ENCODE assay signal across 2 cellular contexts in the genomic region with DNA sequence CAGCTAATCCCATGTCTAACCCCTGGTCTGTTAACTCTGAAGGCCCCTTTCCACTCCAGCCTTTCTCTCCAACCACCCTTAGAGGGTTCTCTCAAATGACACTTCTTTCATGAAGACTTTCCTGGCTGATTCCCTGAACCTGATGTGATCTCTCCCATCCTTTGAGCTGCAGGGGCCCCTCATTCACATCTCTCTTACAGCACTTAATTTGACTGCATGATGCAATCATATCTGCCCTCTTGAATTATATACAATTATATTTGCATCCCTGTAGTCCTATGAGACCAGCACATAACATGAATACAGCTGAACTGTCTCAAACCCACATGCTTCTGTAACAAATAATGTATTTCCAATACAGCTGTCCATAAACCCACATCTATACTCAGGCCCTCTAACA.
TF ChIP-seq lines count a peak whose summit lies in the region.

No MANE protein-coding gene starts in this region.

TF ChIP-seq in IMR-90, 13 proteins besides CTCF, POLR2A, EP300 and RAD21:
- TF ChIP-seq CEBPB (IDR thresholded peaks at IDR 0.05; ENCODE audit: low read depth, low read length) (peak; percentile 53; the same call in 1 of the 2 replicates), NFE2L2 (IDR thresholded peaks at IDR 0.05; ENCODE audit: low read depth, low read length) (no peak)
TF ChIP-seq in IMR-90: peak in this region for 1.

TF ChIP-seq in WTC11, 78 proteins besides CTCF, POLR2A, EP300 and RAD21:
- TF ChIP-seq EMX1 (CRISPR knock-in tag; IDR thresholded peaks at IDR 0.05) (no peak), FOXP1 (CRISPR knock-in tag; IDR thresholded peaks at IDR 0.05; ENCODE audit: borderline replicate concordance) (no peak)
- TF ChIP-seq, protein P1, sequence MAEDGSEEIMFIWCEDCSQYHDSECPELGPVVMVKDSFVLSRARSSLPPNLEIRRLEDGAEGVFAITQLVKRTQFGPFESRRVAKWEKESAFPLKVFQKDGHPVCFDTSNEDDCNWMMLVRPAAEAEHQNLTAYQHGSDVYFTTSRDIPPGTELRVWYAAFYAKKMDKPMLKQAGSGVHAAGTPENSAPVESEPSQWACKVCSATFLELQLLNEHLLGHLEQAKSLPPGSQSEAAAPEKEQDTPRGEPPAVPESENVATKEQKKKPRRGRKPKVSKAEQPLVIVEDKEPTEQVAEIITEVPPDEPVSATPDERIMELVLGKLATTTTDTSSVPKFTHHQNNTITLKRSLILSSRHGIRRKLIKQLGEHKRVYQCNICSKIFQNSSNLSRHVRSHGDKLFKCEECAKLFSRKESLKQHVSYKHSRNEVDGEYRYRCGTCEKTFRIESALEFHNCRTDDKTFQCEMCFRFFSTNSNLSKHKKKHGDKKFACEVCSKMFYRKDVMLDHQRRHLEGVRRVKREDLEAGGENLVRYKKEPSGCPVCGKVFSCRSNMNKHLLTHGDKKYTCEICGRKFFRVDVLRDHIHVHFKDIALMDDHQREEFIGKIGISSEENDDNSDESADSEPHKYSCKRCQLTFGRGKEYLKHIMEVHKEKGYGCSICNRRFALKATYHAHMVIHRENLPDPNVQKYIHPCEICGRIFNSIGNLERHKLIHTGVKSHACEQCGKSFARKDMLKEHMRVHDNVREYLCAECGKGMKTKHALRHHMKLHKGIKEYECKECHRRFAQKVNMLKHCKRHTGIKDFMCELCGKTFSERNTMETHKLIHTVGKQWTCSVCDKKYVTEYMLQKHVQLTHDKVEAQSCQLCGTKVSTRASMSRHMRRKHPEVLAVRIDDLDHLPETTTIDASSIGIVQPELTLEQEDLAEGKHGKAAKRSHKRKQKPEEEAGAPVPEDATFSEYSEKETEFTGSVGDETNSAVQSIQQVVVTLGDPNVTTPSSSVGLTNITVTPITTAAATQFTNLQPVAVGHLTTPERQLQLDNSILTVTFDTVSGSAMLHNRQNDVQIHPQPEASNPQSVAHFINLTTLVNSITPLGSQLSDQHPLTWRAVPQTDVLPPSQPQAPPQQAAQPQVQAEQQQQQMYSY (CRISPR knock-in tag; IDR thresholded peaks at IDR 0.05) = peak; percentile 58; the same call in 1 of the 2 replicates
